In genomic region chr12:75722714-75723200, GRCh38 we compare ENCODE assay signal across 8 cellular contexts.
A peak's percentile ranks its signal among the peaks of the same experiment; 100 is the strongest.
DNase-seq lines count a peak whose midpoint lies in the region; ATAC-seq lines count a peak whose summit lies in the region.

No MANE protein-coding gene starts in this region.

- ATAC-seq in HG02678 (IDR thresholded peaks at IDR 0.05; ENCODE audit: unreplicated experiment): peak; percentile 89

- peak; percentile 2 for DNase-seq in NK-92 treated with Interleukin-12 subunit alpha and Interleukin-12 subunit beta, amount 100 ng/mL, for 24 hours (lab: John Stamatoyannopoulos, UW)
- DNase-seq in NK-92 (lab: John Stamatoyannopoulos, UW; ENCODE audit: unreplicated experiment) (no peak), NCI-H2029 (lab: John Stamatoyannopoulos, UW) (peak; percentile 72), fibroblast of peridontal ligament (ENCODE audit: extremely low read depth) (peak; percentile 93), occipital lobe (lab: John Stamatoyannopoulos, UW) (peak; percentile 39), NCI-H82 treated with DMSO at 0.1 percent for 48 hours (lab: John Stamatoyannopoulos, UW; ENCODE audit: unreplicated experiment) (no peak)
- peak; percentile 7 for DNase-seq in activated CD8-positive, alpha-beta memory T cell treated with anti-CD3 and anti-CD28 coated beads, Interleukin-2, amount 50 U/mL, for 24 hours (ENCODE audit: extremely low read depth)

Comparison
In these comparisons a context has a peak if more than half of its experiments do, and no peak if none do; other contexts are left out.
1. DNase-seq: peak in NK-92 treated with Interleukin-12 subunit alpha and Interleukin-12 subunit beta, amount 100 ng/mL, for 24 hours (single experiment), NCI-H2029 (single experiment), activated CD8-positive, alpha-beta memory T cell treated with anti-CD3 and anti-CD28 coated beads, Interleukin-2, amount 50 U/mL, for 24 hours (single experiment), fibroblast of peridontal ligament (single experiment) and occipital lobe (single experiment); none in NK-92 (single experiment) and NCI-H82 treated with DMSO at 0.1 percent for 48 hours (single experiment).